ENCODE assay signal across 8 cellular contexts in the genomic region with DNA sequence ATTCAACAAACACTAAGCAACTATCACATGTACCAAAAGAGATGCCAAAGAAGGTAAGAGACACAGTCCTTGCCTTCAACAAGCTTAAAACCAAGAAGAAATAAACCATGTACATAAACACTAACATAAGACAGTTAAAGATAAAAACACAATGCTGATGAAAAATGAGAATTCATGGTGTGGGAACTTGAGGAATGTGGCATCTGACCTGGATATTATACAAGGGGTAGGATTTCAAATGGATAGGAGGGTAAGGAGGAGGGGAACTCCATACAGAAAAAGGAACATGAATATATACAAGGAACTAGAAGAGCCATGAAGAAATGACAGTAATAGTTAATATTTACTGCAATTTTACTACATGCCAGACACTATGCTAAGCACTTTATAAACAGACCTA.
"Had no signal": no experiment of that assay in that cellular context is flagged by ENCODE, and none has a peak within 500 bp of the region (broad histone marks: within the 10 kb centered on the region; RNA-seq: fewer than 3 reads in every experiment).

No MANE protein-coding gene starts in this region.

- H3K4me3 ChIP-seq: cardiac muscle cell, smooth muscle cell, thyroid gland had no signal

- H3K27ac ChIP-seq: cardiac muscle cell, thyroid gland had no signal

- H3K9me3 ChIP-seq: thyroid gland had no signal

- DNase-seq: activated effector memory CD4-positive, alpha-beta T cell treated with Interleukin-2 at 50 U/mL for 16 hours; anterior cingulate cortex; left ventricle myocardium superior; mesendoderm; thyroid gland had no signal

- H3K27me3 ChIP-seq: cardiac muscle cell, thyroid gland had no signal

- FAIRE-seq: colon had no signal

- H3K4me1 ChIP-seq: thyroid gland had no signal

- H3K36me3 ChIP-seq: cardiac muscle cell, thyroid gland had no signal
